ENCODE assay signal across 8 cellular contexts in genomic region chr5:57779383-57780223, GRCh38.
DNase-seq lines count a peak whose midpoint lies in the region; ATAC-seq and TF ChIP-seq lines count a peak whose summit lies in the region.

No MANE protein-coding gene starts in this region.

- H3K27ac Mint-ChIP-seq in activated naive CD4-positive, alpha-beta T cell treated with anti-CD3 and anti-CD28 coated beads for 36 hours: no peak overlapping the region

- peaks cover 3 to 21% (median 6%) of the 10 kb centered on the region in 3 donors for H3K4me1 ChIP-seq in skeletal muscle tissue (ENCODE audit: control insufficient read depth in 3 of 3, insufficient read depth in 3 of 3, low read length in 3 of 3)

- no peak overlapping the region for H3K9ac ChIP-seq in skeletal muscle tissue (ENCODE audit: low read depth in 1 of 3, low read length in 3 of 3)

- H3K27me3 Mint-ChIP-seq in activated naive CD4-positive, alpha-beta T cell treated with anti-CD3 and anti-CD28 coated beads for 36 hours (ENCODE audit: low read depth): peaks cover 6% of the 10 kb centered on the region

- TF ChIP-seq CTCF in astrocyte of the cerebellum (IDR thresholded peaks at IDR 0.05; ENCODE audit: low read depth, low read length, missing control alignments): peak; percentile 62

- H3K36me3 ChIP-seq in skeletal muscle tissue (ENCODE audit: control insufficient read depth in 3 of 3, insufficient read depth in 3 of 3, low read length in 3 of 3): no peaks in the 10 kb centered on the region

- no peak overlapping the region for H3K4me3 Mint-ChIP-seq in activated naive CD4-positive, alpha-beta T cell treated with anti-CD3 and anti-CD28 coated beads for 36 hours

- H3K9me3 ChIP-seq in skeletal muscle tissue (ENCODE audit: control insufficient read depth in 3 of 3, low read length in 3 of 3): no peaks in the 10 kb centered on the region

- H3K4me3 ChIP-seq in astrocyte of the cerebellum (ENCODE audit: low read depth, low read length) (no peak overlapping the region), skeletal muscle tissue (ENCODE audit: low read length in 3 of 3) (peak overlapping the region in 1 of 3 donors; percentile 5)

- no peaks in the 10 kb centered on the region for H3K36me3 Mint-ChIP-seq in activated naive CD4-positive, alpha-beta T cell treated with anti-CD3 and anti-CD28 coated beads for 36 hours (ENCODE audit: low read depth)

- H3K4me1 Mint-ChIP-seq in activated naive CD4-positive, alpha-beta T cell treated with anti-CD3 and anti-CD28 coated beads for 36 hours (ENCODE audit: low read depth): no peaks in the 10 kb centered on the region

- H3K9me3 Mint-ChIP-seq in activated naive CD4-positive, alpha-beta T cell treated with anti-CD3 and anti-CD28 coated beads for 36 hours: no peaks in the 10 kb centered on the region

- H3K27ac ChIP-seq in skeletal muscle tissue (ENCODE audit: low read depth, low read length): peak overlapping the region; percentile 7

- CTCF ChIA-PET in activated naive CD4-positive, alpha-beta T cell treated with anti-CD3 and anti-CD28 coated beads for 36 hours (lab: Charles Lee): interaction anchor here (0.5 to 5.8 kb wide), 10 partner anchors 8 to 704 kb away, joined by 3 to 52 read pairs (median 3); partner anchors contain the start of gene PLK2

- ATAC-seq in HG02678 (IDR thresholded peaks at IDR 0.05; ENCODE audit: unreplicated experiment): peak; percentile 66

- no peaks in the 10 kb centered on the region for H3K27me3 ChIP-seq in skeletal muscle tissue (ENCODE audit: control insufficient read depth in 3 of 3, insufficient read depth in 3 of 3, low read length in 3 of 3)

- intact Hi-C loops in activated naive CD4-positive, alpha-beta T cell treated with anti-CD3 and anti-CD28 coated beads for 36 hours (cut with micrococcal nuclease): loop anchor here (1.0 to 2.0 kb wide), 3 partner anchors 281 to 681 kb away; partner anchors contain the start of gene PLK2

- peak; percentile 52 for DNase-seq in activated naive CD4-positive, alpha-beta T cell treated with anti-CD3 and anti-CD28 coated beads for 36 hours
- no peak for DNase-seq in activated naive CD4-positive, alpha-beta T cell treated with Interleukin-2 at 50 U/mL for 16 hours
- DNase-seq in NCI-H526 treated with DMSO at 0.1 percent for 48 hours (lab: John Stamatoyannopoulos, UW): peak; percentile 0
- peak; percentile 82 for DNase-seq in astrocyte of the cerebellum (ENCODE audit: low read depth)
- DNase-seq in iPS DF 19.7 (ENCODE audit: low read depth, low spot score): peak; percentile 9
- no peak for DNase-seq in central memory CD4-positive, alpha-beta T cell

- in situ Hi-C loops in astrocyte of the cerebellum (cut with HindIII; ENCODE audit: low sequenced_read_pairs): loop anchor here (5.0 to 10.0 kb wide), 2 partner anchors 282 to 685 kb away; partner anchors contain the start of gene PLK2

Comparison
In these comparisons a context has a peak if more than half of its experiments do, and no peak if none do; other contexts are left out.
1. DNase-seq: peak in activated naive CD4-positive, alpha-beta T cell treated with anti-CD3 and anti-CD28 coated beads for 36 hours (single experiment), NCI-H526 treated with DMSO at 0.1 percent for 48 hours (single experiment), astrocyte of the cerebellum (single experiment) and iPS DF 19.7 (single experiment); none in activated naive CD4-positive, alpha-beta T cell treated with Interleukin-2 at 50 U/mL for 16 hours (single experiment) and central memory CD4-positive, alpha-beta T cell (single experiment).